ENCODE assay signal across 7 cellular contexts in genomic region chr9:84886866-84887265, GRCh38.
"Had no signal": no experiment of that assay in that cellular context is flagged by ENCODE, and none has a peak within 500 bp of the region (broad histone marks: within the 10 kb centered on the region; RNA-seq: fewer than 3 reads in every experiment).

No MANE protein-coding gene starts in this region.

- DNase-seq: GM23248, H7, HFFc6, IMR-90, KG1 had no signal

- ATAC-seq: HCT116, K562 had no signal

- H3K4me3 Mint-ChIP-seq: HFFc6 had no signal

- H3K27ac Mint-ChIP-seq: HFFc6 had no signal
